8 cellular contexts compared by ENCODE assay signal in the genomic region with DNA sequence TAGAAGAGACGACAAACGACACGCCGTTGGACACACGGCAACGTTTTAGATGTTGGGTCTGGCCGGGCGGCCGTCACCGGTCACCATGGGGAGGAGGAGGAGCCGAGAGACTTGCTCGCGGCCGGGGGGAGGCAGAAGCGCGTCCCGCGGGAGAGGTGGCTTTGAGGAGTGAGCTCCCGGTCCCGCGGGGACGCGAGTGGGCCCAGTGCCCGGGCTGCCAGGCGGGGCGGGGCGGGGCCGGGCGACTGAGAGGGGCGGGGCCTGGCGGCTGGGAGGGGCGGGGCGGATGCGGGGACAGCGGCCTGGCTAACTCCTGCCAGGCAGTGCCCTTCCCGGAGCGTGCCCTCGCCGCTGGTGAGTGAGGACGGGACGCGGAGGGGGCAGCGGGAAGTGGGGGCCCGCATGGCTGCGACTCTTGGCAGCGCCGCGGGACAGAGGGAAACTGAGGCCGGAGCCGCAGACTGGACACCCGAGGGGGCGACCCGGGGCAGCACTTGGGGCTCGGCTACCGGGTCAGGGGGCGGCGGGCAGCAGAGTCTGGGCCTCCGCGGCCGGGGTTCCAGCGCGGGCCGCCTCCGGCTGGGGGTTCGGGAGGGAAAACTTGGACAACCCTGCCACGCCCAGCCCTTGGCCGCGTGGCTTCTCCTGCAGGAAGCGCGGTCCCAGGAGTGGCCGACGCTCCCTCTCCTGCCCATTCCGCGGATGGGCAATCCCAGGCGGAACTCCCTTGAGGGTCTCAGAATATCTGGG. TPM values are rescaled to one million over a fixed set of nuclear protein-coding genes. Genes with fewer than 3 reads are reported as not detected.
DNase-seq lines count a peak whose midpoint lies in the region; ATAC-seq and TF ChIP-seq lines count a peak whose summit lies in the region.

A gene (plus strand): TSS at position 309 of the 750 bp plus-strand sequence. CDS start 7,680 bp downstream, outside the sequence.

- H2AFZ ChIP-seq in PC-3 (ENCODE audit: low read length): peak within 1 kb of the TSS; percentile 82

- peak within 1 kb of the TSS; percentile 83 to 95 (median 92) for H3K4me3 Mint-ChIP-seq in naive thymus-derived CD4-positive, alpha-beta T cell

- ATAC-seq in PC-3 (peak; percentile 64), GM21529 (IDR thresholded peaks at IDR 0.05; ENCODE audit: unreplicated experiment) (no peak)
- ATAC-seq in naive thymus-derived CD4-positive, alpha-beta T cell: peak; percentile 70

- H3F3A ChIP-seq in PC-3 (ENCODE audit: low read length, unreplicated experiment): no peaks in the 10 kb centered on the region

- no peaks in the 10 kb centered on the region for H3K27me3 Mint-ChIP-seq in naive thymus-derived CD4-positive, alpha-beta T cell

- H3K9ac ChIP-seq in PC-3 (ENCODE audit: low read length): peak within 1 kb of the TSS; percentile 89

- H4K20me1 ChIP-seq in PC-3 (ENCODE audit: low read length): no peaks in the 10 kb centered on the region; the same call in 1 of the 2 replicates

- H3K9me2 ChIP-seq in PC-3 (replicated peaks; ENCODE audit: low read length): no peaks in the 10 kb centered on the region

- no peak for TF ChIP-seq CTCF in PC-3 (conservative IDR thresholded peaks at IDR 0.05; ENCODE audit: low read depth, low read length)

- H3K4me2 ChIP-seq in PC-3 (ENCODE audit: low read length): peak within 1 kb of the TSS; percentile 86

- H3K9me3 ChIP-seq in PC-3 (ENCODE audit: low read length): no peaks in the 10 kb centered on the region
- H3K9me3 ChIP-seq in naive thymus-derived CD4-positive, alpha-beta T cell (ENCODE audit: control insufficient read depth in 2 of 3, low read length in 3 of 3): no peaks in the 10 kb centered on the region

- H3K9me3 Mint-ChIP-seq in naive thymus-derived CD4-positive, alpha-beta T cell: no peaks in the 10 kb centered on the region

- no peaks in the 10 kb centered on the region for H3K36me3 ChIP-seq in PC-3 (ENCODE audit: low read depth, low read length)
- peaks cover 0 to 18% (median 0%) of the 10 kb centered on the region in 3 experiments for H3K36me3 ChIP-seq in naive thymus-derived CD4-positive, alpha-beta T cell (ENCODE audit: control insufficient read depth in 2 of 3, insufficient read depth in 3 of 3, low read length in 3 of 3)

- H3K4me1 Mint-ChIP-seq in naive thymus-derived CD4-positive, alpha-beta T cell: peaks cover 16 to 47% (median 29%) of the 10 kb centered on the region in 7 donors

- H3K79me2 ChIP-seq in PC-3 (ENCODE audit: low read length): peaks cover 48% of the 10 kb centered on the region

- POLR2A ChIA-PET in PC-3 (lab: Charles Lee; ENCODE audit: unreplicated experiment): interaction anchor here (0.6 to 0.7 kb wide), 2 partner anchors 538 to 657 kb away, joined by 14 to 20 read pairs; no protein-coding TSS in a partner anchor
- POLR2A ChIA-PET in naive thymus-derived CD4-positive, alpha-beta T cell (lab: Charles Lee): interaction anchor here (0.9 to 3.0 kb wide), 2 partner anchors 36 to 535 kb away, joined by 4 to 17 read pairs; a partner anchor contains a TSS

- DNase-seq in NCI-H510A treated with DMSO at 0.1 percent for 48 hours (lab: John Stamatoyannopoulos, UW) (peak; percentile 2), NCI-H510A (lab: John Stamatoyannopoulos, UW) (no peak), PC-3 (peak; percentile 39), fibroblast of peridontal ligament (ENCODE audit: extremely low read depth) (peak; percentile 37)
- peak; percentile 59 for DNase-seq in activated T-helper 9 cell treated with anti-CD3 and anti-CD28 coated beads, Interleukin-2, amount 50 U/mL, for 16 hours (ENCODE audit: low read depth)
- DNase-seq in naive thymus-derived CD4-positive, alpha-beta T cell: peak; percentile 17 to 76 (median 39)
- peak; percentile 62 for DNase-seq in stimulated activated naive CD4-positive, alpha-beta T cell treated with Interleukin-2 at 50 U/mL for 16 hours (lab: John Stamatoyannopoulos, UW)

- peak within 1 kb of the TSS; percentile 70 for H3K4me3 ChIP-seq in PC-3 (ENCODE audit: low read length)
- H3K4me3 ChIP-seq in naive thymus-derived CD4-positive, alpha-beta T cell (ENCODE audit: low read length): peak within 1 kb of the TSS; percentile 90

- H3K27me3 ChIP-seq in PC-3 (ENCODE audit: low read length): no peaks in the 10 kb centered on the region
- no peaks in the 10 kb centered on the region for H3K27me3 ChIP-seq in naive thymus-derived CD4-positive, alpha-beta T cell (ENCODE audit: control insufficient read depth in 2 of 2, insufficient read depth in 2 of 2, low read length in 2 of 2)

- peaks cover 13% of the 10 kb centered on the region; the same call in 1 of the 2 replicates for H3K4me1 ChIP-seq in PC-3 (ENCODE audit: insufficient read depth, low read length)
- peaks cover 5 to 13% of the 10 kb centered on the region in 2 donors for H3K4me1 ChIP-seq in naive thymus-derived CD4-positive, alpha-beta T cell (ENCODE audit: control insufficient read depth in 2 of 2, insufficient read depth in 2 of 2, low read length in 2 of 2)

- peak within 1 kb of the TSS; percentile 83 to 96 (median 93) for H3K27ac Mint-ChIP-seq in naive thymus-derived CD4-positive, alpha-beta T cell

- intact Hi-C loops in PC-3 (cut with micrococcal nuclease): no loop called here
- intact Hi-C loops in naive thymus-derived CD4-positive, alpha-beta T cell (cut with micrococcal nuclease): no loop called here

- CTCF ChIA-PET in PC-3 (lab: Charles Lee): interaction anchor here (0.5 kb wide), 1 partner anchor 137 kb away, joined by 4 read pairs; a partner anchor contains a TSS
- CTCF ChIA-PET in naive thymus-derived CD4-positive, alpha-beta T cell (lab: Charles Lee): no interaction called here

- H3K27ac ChIP-seq in PC-3 (ENCODE audit: low read length): peak within 1 kb of the TSS; percentile 73
- H3K27ac ChIP-seq in naive thymus-derived CD4-positive, alpha-beta T cell (ENCODE audit: low read depth, low read length): peak within 1 kb of the TSS; percentile 78

- peaks cover 0 to 2% (median 0%) of the 10 kb centered on the region in 5 donors for H3K36me3 Mint-ChIP-seq in naive thymus-derived CD4-positive, alpha-beta T cell

- TSS peak; percentile 51 for BruUV-seq in PC-3 (replicated peaks; lab: Mats Ljungman, UMichigan)

RNA-seq across cellular contexts. Expression of the gene that starts here (rescaled TPM):
- 283 and 349 TPM in 2 replicates for total RNA-seq in PC-3 (2014; rRNA removed)
- total RNA-seq in naive thymus-derived CD4-positive, alpha-beta T cell: 100 to 1,000 TPM in 2 of 5 experiments, 10 to 100 TPM in 3; 56.1 to 190 (median 61.5) TPM
- 100 to 1,000 TPM; 341 to 357 TPM for polyA plus RNA-seq in naive thymus-derived CD4-positive, alpha-beta T cell
